In the genomic region with DNA sequence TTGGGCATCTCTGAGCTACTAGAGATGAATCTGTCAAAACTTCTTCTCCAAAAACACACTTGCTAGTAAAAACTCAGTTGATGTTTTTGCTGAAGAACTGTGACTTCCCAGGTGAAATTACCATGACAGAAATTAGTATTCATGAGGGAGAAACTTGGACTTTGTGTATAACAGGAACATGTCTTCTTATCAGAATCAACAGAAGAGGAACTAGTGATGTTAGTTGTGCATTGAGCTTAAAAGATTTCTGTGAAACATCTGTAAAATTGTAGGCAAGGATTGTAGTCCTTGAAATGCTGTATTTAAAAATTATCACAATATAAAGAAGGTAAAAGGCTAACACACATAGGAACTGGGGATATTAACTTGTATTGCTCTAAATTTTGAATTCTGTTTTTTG, we compare ENCODE assay signal across 31 cellular contexts.
"Had no signal": no experiment of that assay in that cellular context is flagged by ENCODE, and none has a peak within 500 bp of the region (broad histone marks: within the 10 kb centered on the region; RNA-seq: fewer than 3 reads in every experiment).

No MANE protein-coding gene starts in this region.

- ATAC-seq: activated CD8-positive, alpha-beta memory T cell treated with anti-CD3 and anti-CD28 coated beads, Interleukin-2, amount 10 ng/mL, durations not matched to agents 7 days and 5 days; activated CD8-positive, alpha-beta T cell treated with anti-CD3 and anti-CD28 coated beads, Interleukin-2, amount 10 ng/mL, durations not matched to agents 7 days and 5 days; body of pancreas; gastrocnemius medialis; stimulated activated naive B cell treated with anti-CD40 and anti-IgM and Interleukin-4, amounts not matched to agents 10 μg/mL and 1 μg/mL and 100 μg/mL, for 72 hours; WTC11 had no signal

- H3K4me1 ChIP-seq: body of pancreas, gastrocnemius medialis, thyroid gland, vagina had no signal

- H3K27me3 ChIP-seq: adrenal gland, body of pancreas, gastrocnemius medialis, ovary, stomach, thyroid gland, upper lobe of left lung, vagina had no signal

- H3K9me3 ChIP-seq: adrenal gland, body of pancreas, gastrocnemius medialis, left ventricle myocardium inferior, ovary, stomach, thyroid gland, upper lobe of left lung, vagina had no signal

- H3K36me3 ChIP-seq: adrenal gland, gastrocnemius medialis, left ventricle myocardium inferior, ovary, stomach, thyroid gland, upper lobe of left lung, vagina had no signal

- FAIRE-seq: colon, endometrium, TTC549 had no signal

- DNase-seq: activated CD4-positive, alpha-beta T cell treated with anti-CD3 and anti-CD28 coated beads for 1 hour; activated CD4-positive, alpha-beta T cell treated with anti-CD3 and anti-CD28 coated beads, Interleukin-2, amount 50 U/mL, for 1 hour; activated CD8-positive, alpha-beta memory T cell treated with anti-CD3 and anti-CD28 coated beads, Interleukin-2, amount 10 ng/mL, durations not matched to agents 7 days and 5 days; activated CD8-positive, alpha-beta T cell treated with anti-CD3 and anti-CD28 coated beads, Interleukin-2, amount 10 ng/mL, durations not matched to agents 7 days and 5 days; activated effector memory CD4-positive, alpha-beta T cell treated with anti-CD3 and anti-CD28 coated beads, Interleukin-2, amount 50 U/mL, for 16 hours; activated naive CD4-positive, alpha-beta T cell treated with anti-CD3 and anti-CD28 coated beads for 36 hours; activated naive CD8-positive, alpha-beta T cell treated with anti-CD3 and anti-CD28 coated beads for 36 hours; adrenal gland; aorta; body of pancreas; effector CD8-positive, alpha-beta T cell; gastrocnemius medialis; glutamatergic neuron; islet precursor cell; left ventricle myocardium inferior; naive B cell; nephron progenitor cell; ovary; stimulated activated CD4-positive, alpha-beta T cell treated with anti-CD3 and anti-CD28 coated beads, Interleukin-15, amount 100 ng/mL, for 24 hours; stimulated activated CD4-positive, alpha-beta T cell treated with anti-CD3 and anti-CD28 coated beads, Interleukin-2, amount 100 ng/mL, for 24 hours; stimulated activated naive B cell treated with anti-CD40 and anti-IgM and Interleukin-4, amounts not matched to agents 10 μg/mL and 1 μg/mL and 100 μg/mL, for 72 hours; stomach; T-helper 9 cell; thyroid gland; upper lobe of left lung had no signal

- H3K27ac ChIP-seq: adrenal gland, body of pancreas, gastrocnemius medialis, left ventricle myocardium inferior, ovary, stomach, thyroid gland, upper lobe of left lung, vagina had no signal

- H3K4me3 ChIP-seq: adrenal gland, body of pancreas, gastrocnemius medialis, left ventricle myocardium inferior, lung, ovary, stomach, thyroid gland, upper lobe of left lung, vagina had no signal
